12 cellular contexts compared by ENCODE assay signal in the genomic region with DNA sequence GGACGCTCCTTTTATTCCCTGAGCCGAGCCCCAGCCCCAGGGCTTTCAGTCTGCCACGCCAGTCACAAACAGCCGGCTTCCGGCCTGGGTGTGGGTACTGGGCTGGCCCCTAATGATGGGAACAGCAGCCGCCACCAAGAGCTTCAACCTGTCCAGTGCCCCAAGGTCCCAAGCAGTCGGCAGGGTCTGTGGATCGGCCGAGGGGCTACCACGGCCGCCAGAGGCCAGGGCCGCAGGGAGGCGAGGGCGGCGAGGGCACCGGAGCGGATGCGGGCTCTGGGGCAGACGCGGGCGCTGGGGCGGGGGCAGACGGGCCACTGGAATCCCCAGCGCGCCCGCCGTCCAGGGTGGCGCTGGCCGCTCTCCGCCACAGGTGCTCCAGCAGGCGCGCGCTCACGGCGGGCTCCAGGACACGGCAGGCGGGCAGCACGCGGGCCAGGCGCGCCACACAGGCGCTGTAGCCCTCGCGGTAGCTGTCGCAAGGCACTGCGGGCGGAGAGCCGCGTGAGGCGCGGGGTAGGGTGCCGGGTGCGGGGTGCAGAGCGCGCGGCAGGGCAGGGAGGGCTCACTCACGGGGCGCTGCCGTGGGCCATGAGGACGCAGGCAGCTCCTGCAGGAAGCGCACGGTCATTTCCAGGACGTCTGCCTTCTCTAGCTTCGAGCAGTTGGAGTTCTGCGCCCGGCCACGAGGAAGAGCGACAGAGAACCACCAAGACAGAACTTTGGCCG. TPM values are rescaled to one million over a fixed set of nuclear protein-coding genes. Genes with fewer than 3 reads are reported as not detected.
DNase-seq lines count a peak whose midpoint lies in the region; ATAC-seq lines count a peak whose summit lies in the region.
"Had no signal": no experiment of that assay in that cellular context is flagged by ENCODE, and none has a peak within 500 bp of the region (broad histone marks: within the 10 kb centered on the region; RNA-seq: fewer than 3 reads in every experiment).

No MANE protein-coding gene starts in this region.

- no peak for ATAC-seq in activated naive CD8-positive, alpha-beta T cell treated with anti-CD3 and anti-CD28 coated beads, Interleukin-2, amount 10 ng/mL, durations not matched to agents 7 days and 5 days (ENCODE audit: low read depth)
- ATAC-seq in GM21381 (IDR thresholded peaks at IDR 0.05; ENCODE audit: unreplicated experiment) = no peak

- no peaks in the 10 kb centered on the region for H3K36me3 Mint-ChIP-seq in activated naive CD8-positive, alpha-beta T cell treated with anti-CD3 and anti-CD28 coated beads, Interleukin-2, amount 10 ng/mL, durations not matched to agents 7 days and 5 days

- POLR2A ChIA-PET in activated naive CD8-positive, alpha-beta T cell treated with anti-CD3 and anti-CD28 coated beads, Interleukin-2, amount 10 ng/mL, durations not matched to agents 7 days and 5 days (lab: Charles Lee) = no interaction called here

- H3K9me3 Mint-ChIP-seq in activated naive CD8-positive, alpha-beta T cell treated with anti-CD3 and anti-CD28 coated beads, Interleukin-2, amount 10 ng/mL, durations not matched to agents 7 days and 5 days = no peaks in the 10 kb centered on the region

- peak overlapping the region; percentile 59 for H3K4me3 ChIP-seq in iPS-18c (ENCODE audit: insufficient read depth, low read depth, low read length)
- peak overlapping the region; percentile 25 to 53 (median 37) for H3K4me3 ChIP-seq in skin epidermis
- H3K4me3 ChIP-seq: SJSA1 had no signal

- DNase-seq in NCI-H1417 (lab: John Stamatoyannopoulos, UW) = peak in 2 of 3 experiments; percentile 20 to 23
- DNase-seq in NCI-H1417 treated with DMSO at 0.1 percent for 48 hours (lab: John Stamatoyannopoulos, UW) = no peak
- DNase-seq in activated naive CD8-positive, alpha-beta T cell treated with anti-CD3 and anti-CD28 coated beads, Interleukin-2, amount 10 ng/mL, durations not matched to agents 7 days and 5 days = no peak
- no peak for DNase-seq in NCI-H524 treated with DMSO at 0.1 percent for 48 hours (lab: John Stamatoyannopoulos, UW)
- no peak for DNase-seq in cortex of kidney (lab: John Stamatoyannopoulos, UW)
- DNase-seq: cerebellar nuclear complex had no signal

- no peak overlapping the region for H3K27ac Mint-ChIP-seq in activated naive CD8-positive, alpha-beta T cell treated with anti-CD3 and anti-CD28 coated beads, Interleukin-2, amount 10 ng/mL, durations not matched to agents 7 days and 5 days
- H3K27ac Mint-ChIP-seq: progenitor cell of endocrine pancreas had no signal

- peak overlapping the region; percentile 37 for H3K4me3 Mint-ChIP-seq in activated naive CD8-positive, alpha-beta T cell treated with anti-CD3 and anti-CD28 coated beads, Interleukin-2, amount 10 ng/mL, durations not matched to agents 7 days and 5 days

- H3K27me3 Mint-ChIP-seq in activated naive CD8-positive, alpha-beta T cell treated with anti-CD3 and anti-CD28 coated beads, Interleukin-2, amount 10 ng/mL, durations not matched to agents 7 days and 5 days = peaks cover 77% of the 10 kb centered on the region

- H3K27ac ChIP-seq in skin epidermis = peak overlapping the region in 16 of 21 experiments; percentile 39 to 84 (median 65)
- H3K27ac ChIP-seq: SJSA1 had no signal

- peaks cover 8% of the 10 kb centered on the region for H3K4me1 Mint-ChIP-seq in activated naive CD8-positive, alpha-beta T cell treated with anti-CD3 and anti-CD28 coated beads, Interleukin-2, amount 10 ng/mL, durations not matched to agents 7 days and 5 days

- no peaks in the 10 kb centered on the region for H3K9me3 ChIP-seq in iPS-18c (ENCODE audit: control insufficient read depth, insufficient read depth, low read length)
- H3K9me3 ChIP-seq: SJSA1 had no signal

RNA-seq across cellular contexts. Expression of a gene that starts 0.9 kb away (rescaled TPM):
- under 1 TPM in 1 of 2 experiments, not detected in 1; 0.34 TPM for total RNA-seq in activated naive CD8-positive, alpha-beta T cell treated with anti-CD3 and anti-CD28 coated beads, Interleukin-2, amount 10 ng/mL, durations not matched to agents 7 days and 5 days
- total RNA-seq: SJSA1 had no signal

RNA-seq across cellular contexts. Expression of a gene that starts 5.7 kb away (rescaled TPM):
- 1 to 10 TPM; 1.7 to 2.6 TPM for total RNA-seq in activated naive CD8-positive, alpha-beta T cell treated with anti-CD3 and anti-CD28 coated beads, Interleukin-2, amount 10 ng/mL, durations not matched to agents 7 days and 5 days
- total RNA-seq: HT1080, SJSA1 had no signal

RNA-seq across cellular contexts. Expression of a gene that starts 25.3 kb away (rescaled TPM):
- 10 to 100 TPM; 43.9 to 52.8 TPM for total RNA-seq in activated naive CD8-positive, alpha-beta T cell treated with anti-CD3 and anti-CD28 coated beads, Interleukin-2, amount 10 ng/mL, durations not matched to agents 7 days and 5 days

RNA-seq across cellular contexts. Expression of a gene that starts 47.1 kb away (rescaled TPM):
- total RNA-seq in activated naive CD8-positive, alpha-beta T cell treated with anti-CD3 and anti-CD28 coated beads, Interleukin-2, amount 10 ng/mL, durations not matched to agents 7 days and 5 days = 100 to 1,000 TPM; 137 TPM

Comparison
In these comparisons a context has a peak if more than half of its experiments do, and no peak if none do; other contexts are left out.
1. DNase-seq: peak in NCI-H1417 (2 of 3); none in NCI-H1417 treated with DMSO at 0.1 percent for 48 hours (single experiment), activated naive CD8-positive, alpha-beta T cell treated with anti-CD3 and anti-CD28 coated beads, Interleukin-2, amount 10 ng/mL, durations not matched to agents 7 days and 5 days (single experiment), NCI-H524 treated with DMSO at 0.1 percent for 48 hours (single experiment) and cortex of kidney (single experiment).